ENCODE assay signal across 1 cellular context in the genomic region with DNA sequence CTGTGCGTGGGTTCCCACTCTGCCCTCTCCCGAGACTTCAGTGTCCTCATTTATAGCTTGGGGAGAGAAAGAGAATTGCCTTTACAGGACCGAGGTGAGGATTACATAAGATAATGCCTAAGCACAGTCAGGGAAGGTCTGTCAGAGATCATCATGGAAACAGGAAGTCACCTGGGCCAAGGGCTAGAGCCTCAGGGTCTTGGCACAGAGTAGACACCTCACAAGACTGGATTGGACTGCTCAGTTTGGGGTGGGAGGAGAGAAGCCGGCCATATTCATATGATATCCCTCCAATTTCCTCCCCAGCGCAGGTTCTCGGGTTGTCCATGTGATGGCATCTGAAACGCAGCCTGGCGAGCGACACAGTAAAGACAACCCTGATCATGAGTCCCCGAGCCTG.
TF ChIP-seq lines count a peak whose summit lies in the region.

No MANE protein-coding gene starts in this region.

TF ChIP-seq in H1, 55 proteins besides CTCF, POLR2A, EP300 and RAD21:
- no peak for TF ChIP-seq CREB1 (IDR thresholded peaks at IDR 0.05)
- no peak for TF ChIP-seq TBP (IDR thresholded peaks at IDR 0.05; ENCODE audit: low read depth, low read length)
- no peak for TF ChIP-seq SIN3A (conservative IDR thresholded peaks at IDR 0.05 in 1 of 2, IDR thresholded peaks at IDR 0.05 in 1 of 2; ENCODE audit: low read depth in 1 of 2, low read length in 2 of 2)
- no peak for TF ChIP-seq CHD1 (IDR thresholded peaks at IDR 0.05; ENCODE audit: low read depth, low read length)
- no peak for TF ChIP-seq SIRT6 (IDR thresholded peaks at IDR 0.05; ENCODE audit: low read length)
- TF ChIP-seq, protein P1, sequence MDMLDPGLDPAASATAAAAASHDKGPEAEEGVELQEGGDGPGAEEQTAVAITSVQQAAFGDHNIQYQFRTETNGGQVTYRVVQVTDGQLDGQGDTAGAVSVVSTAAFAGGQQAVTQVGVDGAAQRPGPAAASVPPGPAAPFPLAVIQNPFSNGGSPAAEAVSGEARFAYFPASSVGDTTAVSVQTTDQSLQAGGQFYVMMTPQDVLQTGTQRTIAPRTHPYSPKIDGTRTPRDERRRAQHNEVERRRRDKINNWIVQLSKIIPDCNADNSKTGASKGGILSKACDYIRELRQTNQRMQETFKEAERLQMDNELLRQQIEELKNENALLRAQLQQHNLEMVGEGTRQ (IDR thresholded peaks at IDR 0.05; ENCODE audit: low read length), result no peak
- no peak for TF ChIP-seq SP2 (IDR thresholded peaks at IDR 0.05; ENCODE audit: low read length)
- no peak for TF ChIP-seq BCL11A (IDR thresholded peaks at IDR 0.05; ENCODE audit: low read depth in 2 of 2, low read length in 2 of 2)
- no peak for TF ChIP-seq CHD7 (IDR thresholded peaks at IDR 0.05; ENCODE audit: insufficient replicate concordance, low read length)
- TF ChIP-seq PHF8 (conservative IDR thresholded peaks at IDR 0.05; ENCODE audit: low read depth, low read length), result no peak
- no peak for TF ChIP-seq E2F6 (IDR thresholded peaks at IDR 0.05)
- TF ChIP-seq RNF2 (IDR thresholded peaks at IDR 0.05; ENCODE audit: borderline replicate concordance, low read depth, low read length, missing control alignments, poor library complexity, severe bottlenecking), result no peak
- no peak for TF ChIP-seq EZH2 (IDR thresholded peaks at IDR 0.05; ENCODE audit: low read depth, low read length, severe bottlenecking)
- no peak for TF ChIP-seq KDM1A (IDR thresholded peaks at IDR 0.05; ENCODE audit: borderline replicate concordance, low read length)
- TF ChIP-seq ZNF274 (IDR thresholded peaks at IDR 0.05; ENCODE audit: borderline replicate concordance, extremely low read depth, low read length), result no peak
- TF ChIP-seq MAX (IDR thresholded peaks at IDR 0.05), result no peak
- no peak for TF ChIP-seq SRF (IDR thresholded peaks at IDR 0.05; ENCODE audit: low read depth, low read length)
- no peak for TF ChIP-seq KDM4A (IDR thresholded peaks at IDR 0.05; ENCODE audit: low read depth, low read length, severe bottlenecking)
- TF ChIP-seq JUN (IDR thresholded peaks at IDR 0.05; ENCODE audit: low read depth, low read length), result no peak
- no peak for TF ChIP-seq ASH2L (IDR thresholded peaks at IDR 0.05; ENCODE audit: low read length)
